22 cellular contexts compared by ENCODE assay signal in the genomic region with DNA sequence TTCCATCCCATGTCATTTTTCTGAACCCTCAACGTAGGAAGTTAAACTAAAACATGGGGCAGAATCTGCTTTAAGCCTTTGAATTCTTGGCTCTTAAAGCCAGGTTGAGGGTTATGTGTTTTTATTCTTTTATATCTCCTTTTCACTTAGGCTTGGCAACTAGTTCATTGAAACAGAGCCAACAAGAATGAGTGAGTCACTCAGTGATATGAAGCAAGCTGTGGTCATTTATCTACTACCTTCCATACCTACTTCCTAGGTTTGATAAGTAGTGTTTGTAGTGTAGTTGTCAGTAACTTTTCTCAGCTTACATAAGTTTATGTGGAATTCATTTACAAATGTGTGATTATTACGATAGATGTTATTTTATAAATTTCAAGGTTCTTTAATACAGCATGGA.
DNase-seq lines count a peak whose midpoint lies in the region; ATAC-seq and TF ChIP-seq lines count a peak whose summit lies in the region.
"Had no signal": no experiment of that assay in that cellular context is flagged by ENCODE, and none has a peak within 500 bp of the region (broad histone marks: within the 10 kb centered on the region; RNA-seq: fewer than 3 reads in every experiment).

No MANE protein-coding gene starts in this region.

- no peak overlapping the region for H3K4me2 ChIP-seq in IMR-90 (ENCODE audit: low read depth, low read length)
- H3K4me2 ChIP-seq: hepatocyte had no signal

- H3K4me3 Mint-ChIP-seq in T-helper 17 cell, result no peak overlapping the region
- H3K4me3 Mint-ChIP-seq: activated naive CD4-positive, alpha-beta T cell treated with anti-CD3 and anti-CD28 coated beads, Interleukin-2, amount 50 U/mL, for 24 hours; activated T-cell treated with anti-CD3 and anti-CD28 coated beads, Interleukin-2, amount 50 U/mL, for 4 hours; memory B cell; naive thymus-derived CD4-positive, alpha-beta T cell had no signal

- POLR2A ChIA-PET in IMR-90 (lab: Charles Lee; ENCODE audit: unreplicated experiment), result no interaction called here

- TF ChIP-seq POLR2A in IMR-90 (IDR thresholded peaks at IDR 0.05; ENCODE audit: low read depth, low read length), result no peak

- no peak overlapping the region for H3K14ac ChIP-seq in IMR-90 (replicated peaks; ENCODE audit: low read depth, low read length)

- no peak overlapping the region for H4K91ac ChIP-seq in IMR-90 (ENCODE audit: insufficient read depth, low read depth, low read length)

- H3K79me1 ChIP-seq in IMR-90 (ENCODE audit: low read depth in 1 of 2, low read length in 2 of 2), result no peaks in the 10 kb centered on the region

- no peaks in the 10 kb centered on the region for H3K4me1 Mint-ChIP-seq in T-helper 17 cell
- H3K4me1 Mint-ChIP-seq: activated naive CD4-positive, alpha-beta T cell treated with anti-CD3 and anti-CD28 coated beads, Interleukin-2, amount 50 U/mL, for 24 hours; memory B cell had no signal

- H3K27ac Mint-ChIP-seq in T-helper 17 cell, result no peak overlapping the region
- H3K27ac Mint-ChIP-seq: activated naive CD4-positive, alpha-beta T cell treated with anti-CD3 and anti-CD28 coated beads, Interleukin-2, amount 50 U/mL, for 24 hours; memory B cell; naive thymus-derived CD4-positive, alpha-beta T cell had no signal

- TF ChIP-seq CTCF in IMR-90 (conservative IDR thresholded peaks at IDR 0.05; ENCODE audit: low read depth, low read length), result no peak
- no peak for TF ChIP-seq CTCF in retinal pigment epithelial cell (conservative IDR thresholded peaks at IDR 0.05; ENCODE audit: low read depth, low read length)

- no peak overlapping the region for H2BK20ac ChIP-seq in IMR-90 (ENCODE audit: low read depth, low read length)

- H3K4me3 ChIP-seq in IMR-90 (ENCODE audit: insufficient read depth, low read depth, low read length), result no peak overlapping the region
- H3K4me3 ChIP-seq in retinal pigment epithelial cell (ENCODE audit: low read length), result no peak overlapping the region
- H3K4me3 ChIP-seq: hepatocyte, ovary, tibial nerve had no signal

- no peak for ATAC-seq in IMR-90 (ENCODE audit: low read depth)
- ATAC-seq in T-helper 17 cell, result no peak
- ATAC-seq: activated T-cell treated with anti-CD3 and anti-CD28 coated beads, Interleukin-2, amount 50 U/mL, for 4 hours; naive thymus-derived CD4-positive, alpha-beta T cell; stimulated activated naive CD8-positive, alpha-beta T cell treated with anti-CD3 and anti-CD28 coated beads, Interleukin-15, Interleukin-2, amounts not matched to agents 100 U/mL and 50 U/mL, for 24 hours had no signal

- no peak overlapping the region for H2BK5ac ChIP-seq in IMR-90 (ENCODE audit: low read depth, low read length, poor library complexity, severe bottlenecking)

- no peak overlapping the region for H3K23ac ChIP-seq in IMR-90 (ENCODE audit: low read depth, low read length)

- H2AFZ ChIP-seq in IMR-90 (replicated peaks; ENCODE audit: low read length, poor library complexity), result no peak overlapping the region
- H2AFZ ChIP-seq: hepatocyte had no signal

- H4K5ac ChIP-seq in IMR-90 (ENCODE audit: low read depth, low read length), result no peak overlapping the region

- TF ChIP-seq RAD21 in IMR-90 (IDR thresholded peaks at IDR 0.05; ENCODE audit: low read length), result no peak

- H3K56ac ChIP-seq in IMR-90 (ENCODE audit: extremely low read depth, insufficient read depth, low read length), result no peak overlapping the region

- H3K27me3 ChIP-seq in IMR-90 (ENCODE audit: control insufficient read depth, insufficient read depth, low read length), result no peaks in the 10 kb centered on the region
- H3K27me3 ChIP-seq: hepatocyte, ovary, tibial nerve had no signal

- no peaks in the 10 kb centered on the region for H3K9me1 ChIP-seq in IMR-90 (ENCODE audit: insufficient read depth, low read length)

- H3K27me3 Mint-ChIP-seq in T-helper 17 cell, result no peaks in the 10 kb centered on the region
- H3K27me3 Mint-ChIP-seq: activated naive CD4-positive, alpha-beta T cell treated with anti-CD3 and anti-CD28 coated beads, Interleukin-2, amount 50 U/mL, for 24 hours; memory B cell; naive thymus-derived CD4-positive, alpha-beta T cell had no signal

- no peaks in the 10 kb centered on the region for H3K4me1 ChIP-seq in IMR-90 (ENCODE audit: control insufficient read depth, insufficient read depth, low read length)
- H3K4me1 ChIP-seq: tibial nerve had no signal

- no peak overlapping the region for H3K27ac ChIP-seq in IMR-90 (ENCODE audit: insufficient read depth, low read length)
- H3K27ac ChIP-seq: hepatocyte, ovary, tibial nerve had no signal

- intact Hi-C loops in IMR-90 (cut with micrococcal nuclease), result no loop called here

- no peak overlapping the region for H3K4ac ChIP-seq in IMR-90 (ENCODE audit: low read depth, low read length)

- H3K9ac ChIP-seq in IMR-90 (ENCODE audit: low read depth, low read length), result no peak overlapping the region

- H3K36me3 ChIP-seq in IMR-90 (ENCODE audit: control insufficient read depth, insufficient read depth, low read length), result peaks cover 8% of the 10 kb centered on the region
- H3K36me3 ChIP-seq: ovary had no signal

- BruUV-seq in IMR-90 (replicated peaks; lab: Mats Ljungman, UMichigan), result no TSS peak

- no peak overlapping the region for H2AK9ac ChIP-seq in IMR-90 (replicated peaks; ENCODE audit: low read depth, low read length, poor library complexity)

- H3K9me3 ChIP-seq in IMR-90 (ENCODE audit: control insufficient read depth, insufficient read depth, low read length), result no peaks in the 10 kb centered on the region
- H3K9me3 ChIP-seq in T-helper 17 cell (ENCODE audit: control insufficient read depth, low read length, poor library complexity, severe bottlenecking), result peaks cover 5% of the 10 kb centered on the region

- no peak overlapping the region for H2AK5ac ChIP-seq in IMR-90 (ENCODE audit: low read depth, low read length)

- in situ Hi-C loops in IMR-90 (cut with MboI; ENCODE audit: low sequenced_read_pairs), result no loop called here

- WGBS in IMR-90 (ENCODE audit: extremely low coverage in 2 of 2, insufficient read length in 1 of 2), 2 experiments, result no CpG with 5 or more reads among the region's 2 CpGs

- H4K20me1 ChIP-seq in IMR-90 (ENCODE audit: insufficient read depth, low read length), result no peaks in the 10 kb centered on the region

- dilution Hi-C loops in IMR-90 (cut with HindIII; ENCODE audit: low sequenced_read_pairs, unreplicated experiment), result no loop called here

- CTCF ChIA-PET in IMR-90 (lab: Yijun Ruan, JAX), result no interaction called here

- H4K8ac ChIP-seq in IMR-90 (ENCODE audit: low read depth in 2 of 2, low read length in 2 of 2), result no peak overlapping the region

- no peak overlapping the region for H2BK120ac ChIP-seq in IMR-90 (ENCODE audit: low read depth, low read length)

- no peak overlapping the region for H2BK15ac ChIP-seq in IMR-90 (ENCODE audit: low read depth, low read length)

- DNase-seq in IMR-90, result peak; percentile 64
- peak; percentile 50 for DNase-seq in astrocyte of the hippocampus (ENCODE audit: low read depth, low spot score)
- peak; percentile 14 for DNase-seq in fibroblast of peridontal ligament (ENCODE audit: extremely low read depth)
- peak; percentile 15 for DNase-seq in retinal pigment epithelial cell (ENCODE audit: low read depth)
- DNase-seq in T-helper 17 cell, result no peak
- no peak for DNase-seq in globus pallidus (ENCODE audit: low spot score)
- no peak for DNase-seq in NCI-H748 treated with DMSO at 0.1 percent for 48 hours (lab: John Stamatoyannopoulos, UW)
- DNase-seq: activated CD4-positive, CD25-positive, alpha-beta regulatory T cell; activated T-cell treated with anti-CD3 and anti-CD28 coated beads, Interleukin-2, amount 50 U/mL, for 4 hours; DND-41; islet precursor cell; Kasumi-1; naive thymus-derived CD4-positive, alpha-beta T cell; NCI-H1436; NCI-H774; ovary; stimulated activated CD4-positive, alpha-beta T cell treated with anti-CD3 and anti-CD28 coated beads, Interleukin-2, amount 100 ng/mL, for 24 hours; stimulated activated naive CD8-positive, alpha-beta T cell treated with anti-CD3 and anti-CD28 coated beads, Interleukin-15, Interleukin-2, amounts not matched to agents 100 U/mL and 50 U/mL, for 24 hours had no signal

- H3K18ac ChIP-seq in IMR-90 (ENCODE audit: low read depth, low read length), result no peak overlapping the region

- H3K36me3 Mint-ChIP-seq in T-helper 17 cell (ENCODE audit: low read depth), result no peaks in the 10 kb centered on the region

TF ChIP-seq in IMR-90, 13 proteins besides CTCF, POLR2A, EP300 and RAD21:
- no peak for TF ChIP-seq FOS (IDR thresholded peaks at IDR 0.05; ENCODE audit: low read depth, low read length)
- peak; percentile 58; the same call in 1 of the 2 replicates for TF ChIP-seq CEBPB (IDR thresholded peaks at IDR 0.05; ENCODE audit: low read depth, low read length)

Comparison
In these comparisons a context has a peak if more than half of its experiments do, and no peak if none do; other contexts are left out.
1. DNase-seq: peak in IMR-90 (single experiment), astrocyte of the hippocampus (single experiment), fibroblast of peridontal ligament (single experiment) and retinal pigment epithelial cell (single experiment); none in T-helper 17 cell (0 of 3), globus pallidus (single experiment) and NCI-H748 treated with DMSO at 0.1 percent for 48 hours (single experiment).